In genomic region chrX:134604701-134605271, GRCh38 we compare ENCODE assay signal across 10 cellular contexts. TPM values are rescaled to one million over a fixed set of nuclear protein-coding genes. Genes with fewer than 3 reads are reported as not detected.
DNase-seq lines count a peak whose midpoint lies in the region; ATAC-seq and TF ChIP-seq lines count a peak whose summit lies in the region.
"Had no signal": no experiment of that assay in that cellular context is flagged by ENCODE, and none has a peak within 500 bp of the region (broad histone marks: within the 10 kb centered on the region; RNA-seq: fewer than 3 reads in every experiment).

No MANE protein-coding gene starts in this region.

- TF ChIP-seq CTCF in A673 (conservative IDR thresholded peaks at IDR 0.05; ENCODE audit: low read depth, low read length) (no peak), Panc1 (IDR thresholded peaks at IDR 0.05) (no peak), gastroesophageal sphincter (IDR thresholded peaks at IDR 0.05) (no peak), mesothelial cell of epicardium (IDR thresholded peaks at IDR 0.05; ENCODE audit: unreplicated experiment) (no peak)

- intact Hi-C loops in A673 (cut with micrococcal nuclease; ENCODE audit: unreplicated experiment) (no loop called here), Panc1 (cut with micrococcal nuclease; ENCODE audit: unreplicated experiment) (no loop called here)

- 33 to 67% methylated on average over 1 to 2 of the region's 3 CpGs for WGBS in gastroesophageal sphincter (ENCODE audit: low coverage in 1 of 2), 2 donors

- H3K27me3 Mint-ChIP-seq in mesothelial cell of epicardium (ENCODE audit: low read depth) = no peaks in the 10 kb centered on the region

- in situ Hi-C loops in Panc1 (cut with HindIII; ENCODE audit: low pct_unique_long_range_greater_than_20kb, low sequenced_read_pairs) = no loop called here

- BruUV-seq in A673 (replicated peaks; lab: Mats Ljungman, UMichigan) (no TSS peak), Panc1 (replicated peaks; lab: Mats Ljungman, UMichigan) (no TSS peak)

- H3K27ac ChIP-seq in A673 (ENCODE audit: low read depth, low read length, poor library complexity, severe bottlenecking) (peak overlapping the region; percentile 76), HUES6 (ENCODE audit: low read depth, low read length) (peak overlapping the region; percentile 67), Panc1 (ENCODE audit: low read length) (peak overlapping the region; percentile 62; the same call in 1 of the 2 replicates), gastroesophageal sphincter (peak overlapping the region in 1 of 4 donors; percentile 22)
- H3K27ac ChIP-seq: C4-2B had no signal

- H3K4me1 Mint-ChIP-seq in mesothelial cell of epicardium = peaks cover 10% of the 10 kb centered on the region

- H3K27me3 ChIP-seq in A673 (replicated peaks; ENCODE audit: insufficient read depth, low read depth, low read length, poor library complexity) (no peaks in the 10 kb centered on the region), HUES6 (ENCODE audit: control insufficient read depth, insufficient read depth, low read length) (no peaks in the 10 kb centered on the region), Panc1 (ENCODE audit: control insufficient read depth, insufficient read depth, low read length) (no peaks in the 10 kb centered on the region), gastroesophageal sphincter (no peaks in the 10 kb centered on the region)

- no peak overlapping the region for H3K4me3 Mint-ChIP-seq in mesothelial cell of epicardium

- no peak for TF ChIP-seq POLR2A in gastroesophageal sphincter (IDR thresholded peaks at IDR 0.05)

- H3K9ac ChIP-seq in HUES6 (ENCODE audit: low read length) = peak overlapping the region; percentile 48

- H3K9me3 ChIP-seq in A673 (ENCODE audit: low read depth, low read length, poor library complexity, severe bottlenecking) (no peaks in the 10 kb centered on the region), HUES6 (ENCODE audit: control insufficient read depth, insufficient read depth, low read depth, low read length) (peaks cover 3% of the 10 kb centered on the region; the same call in 1 of the 2 replicates), Panc1 (ENCODE audit: control insufficient read depth, insufficient read depth, low read depth, low read length) (peaks cover 5% of the 10 kb centered on the region; the same call in 1 of the 2 replicates), gastroesophageal sphincter (no peaks in the 10 kb centered on the region)

- H3K4me3 ChIP-seq in A673 (ENCODE audit: low read depth, low read length, poor library complexity, severe bottlenecking) (no peak overlapping the region), HUES6 (ENCODE audit: low read depth, low read length) (no peak overlapping the region), Panc1 (ENCODE audit: low read depth in 2 of 2, low read length in 2 of 2) (no peak overlapping the region), gastroesophageal sphincter (no peak overlapping the region)

- H3K27ac Mint-ChIP-seq in mesothelial cell of epicardium = no peak overlapping the region

- TF ChIP-seq EP300 in gastroesophageal sphincter (IDR thresholded peaks at IDR 0.05) = no peak

- ATAC-seq in Panc1 (no peak), gastroesophageal sphincter (peak; percentile 21), GM18867 (IDR thresholded peaks at IDR 0.05; ENCODE audit: unreplicated experiment) (no peak), HG02973 (IDR thresholded peaks at IDR 0.05; ENCODE audit: unreplicated experiment) (no peak)

- POLR2A ChIA-PET in A673 (lab: Charles Lee; ENCODE audit: low non-redundant PET) (no interaction called here), Panc1 (lab: Charles Lee) (no interaction called here)

- H3K36me3 ChIP-seq in A673 (ENCODE audit: insufficient read depth, low read length, poor library complexity, severe bottlenecking) = no peaks in the 10 kb centered on the region
- no peaks in the 10 kb centered on the region for H3K36me3 ChIP-seq in HUES6 (ENCODE audit: control insufficient read depth, insufficient read depth, low read length)
- no peaks in the 10 kb centered on the region for H3K36me3 ChIP-seq in Panc1 (ENCODE audit: control insufficient read depth, insufficient read depth, low read length)
- H3K36me3 ChIP-seq in gastroesophageal sphincter = no peaks in the 10 kb centered on the region

- peaks cover 38% of the 10 kb centered on the region for H3K9me3 Mint-ChIP-seq in mesothelial cell of epicardium

- peak; percentile 43 for DNase-seq in A673 (ENCODE audit: low spot score)
- DNase-seq in Panc1 (ENCODE audit: low read depth, low spot score) = no peak
- no peak for DNase-seq in mesothelial cell of epicardium (ENCODE audit: low spot score in 2 of 2, unreplicated experiment in 2 of 2)
- DNase-seq in medulla oblongata (ENCODE audit: extremely low spot score) = no peak

- H3K36me3 Mint-ChIP-seq in mesothelial cell of epicardium = peaks cover 1% of the 10 kb centered on the region

- H3K4me1 ChIP-seq in A673 (ENCODE audit: insufficient read depth, low read length, poor library complexity, severe bottlenecking) (peaks cover 25% of the 10 kb centered on the region), HUES6 (ENCODE audit: control insufficient read depth, insufficient read depth, low read length) (peaks cover 18% of the 10 kb centered on the region), Panc1 (ENCODE audit: control insufficient read depth, insufficient read depth, low read length) (no peaks in the 10 kb centered on the region), gastroesophageal sphincter (no peaks in the 10 kb centered on the region)

- CTCF ChIA-PET in A673 (lab: Charles Lee) (no interaction called here), Panc1 (lab: Charles Lee) (no interaction called here)

RNA-seq across cellular contexts. Expression of gene PLAC1, which starts 53.5 kb away (rescaled TPM):
- 0.43 and 0.87 TPM in 2 replicates for total RNA-seq in A673 (2021)
- total RNA-seq in Panc1 (2021; ENCODE audit: unreplicated experiment) = 0.51 TPM
- polyA plus RNA-seq in Panc1 (2012; ENCODE audit: insufficient read length) = 0.27 TPM
- total RNA-seq in gastroesophageal sphincter = not detected
- total RNA-seq in mesothelial cell of epicardium = 10.1 to 14.5 TPM (median 10.4 TPM) in 3 replicates
- polyA plus RNA-seq: adipose tissue had no signal
